ENCODE assay signal across 17 cellular contexts in genomic region chr19:7421941-7422744, GRCh38.
DNase-seq lines count a peak whose midpoint lies in the region; TF ChIP-seq lines count a peak whose summit lies in the region.
"Had no signal": no experiment of that assay in that cellular context is flagged by ENCODE, and none has a peak within 500 bp of the region (broad histone marks: within the 10 kb centered on the region; RNA-seq: fewer than 3 reads in every experiment).

No MANE protein-coding gene starts in this region.

- peaks cover 12 to 44% of the 10 kb centered on the region in 2 experiments for H3K36me3 ChIP-seq in mesenchymal stem cell (ENCODE audit: control insufficient read depth in 1 of 2, insufficient read depth in 2 of 2, low read depth in 1 of 2, low read length in 2 of 2)

- H3K23ac ChIP-seq in mesenchymal stem cell (ENCODE audit: low read length in 2 of 2) = peak overlapping the region in 1 of 2 experiments; percentile 23

- H3K9ac ChIP-seq in mesenchymal stem cell (ENCODE audit: low read length) = no peak overlapping the region

- no peak overlapping the region for H3K27ac Mint-ChIP-seq in osteocyte (ENCODE audit: unreplicated experiment)

- H4K91ac ChIP-seq in mesenchymal stem cell (ENCODE audit: low read length) = no peak overlapping the region

- H3K4me3 Mint-ChIP-seq in osteocyte (ENCODE audit: unreplicated experiment) = no peak overlapping the region
- H3K4me3 Mint-ChIP-seq: brain had no signal

- no peak overlapping the region for H3K4me3 ChIP-seq in mesenchymal stem cell (ENCODE audit: insufficient read depth in 1 of 2, low read depth in 1 of 2, low read length in 2 of 2)
- H3K4me3 ChIP-seq: GM12878 had no signal

- H3K14ac ChIP-seq in mesenchymal stem cell (ENCODE audit: low read length in 2 of 2) = peak overlapping the region in 1 of 2 experiments; percentile 41

- H2BK12ac ChIP-seq in mesenchymal stem cell (ENCODE audit: low read length in 2 of 2) = peak overlapping the region; percentile 15 to 49

- WGBS in mesenchymal stem cell = 90% methylated on average over 16 of the region's 17 CpGs

- no peak for TF ChIP-seq CTCF in RWPE1 (conservative IDR thresholded peaks at IDR 0.05; ENCODE audit: low read depth)
- no peak for TF ChIP-seq CTCF in osteocyte (IDR thresholded peaks at IDR 0.05)

- H3K27me3 Mint-ChIP-seq in osteocyte (ENCODE audit: unreplicated experiment) = no peaks in the 10 kb centered on the region
- H3K27me3 Mint-ChIP-seq: brain had no signal

- H2BK15ac ChIP-seq in mesenchymal stem cell (ENCODE audit: low read depth, poor library complexity, severe bottlenecking) = no peak overlapping the region

- H3K4me1 Mint-ChIP-seq in osteocyte (ENCODE audit: unreplicated experiment) = peaks cover 13% of the 10 kb centered on the region

- H3K27me3 ChIP-seq in mesenchymal stem cell (ENCODE audit: control insufficient read depth in 1 of 2, insufficient read depth in 1 of 2, low read length in 2 of 2) = no peaks in the 10 kb centered on the region

- H3K9me3 Mint-ChIP-seq in osteocyte (ENCODE audit: unreplicated experiment) = no peaks in the 10 kb centered on the region

- peaks cover 28% of the 10 kb centered on the region for H3K4me1 ChIP-seq in mesenchymal stem cell (ENCODE audit: control insufficient read depth, insufficient read depth, low read depth, low read length)

- H3K4me2 ChIP-seq in mesenchymal stem cell (ENCODE audit: low read length, poor library complexity, severe bottlenecking) = no peak overlapping the region

- DNase-seq in A172 (ENCODE audit: low spot score) (peak; percentile 23), Caki2 (ENCODE audit: low read depth) (peak; percentile 33), RWPE1 (ENCODE audit: low spot score) (no peak), mesenchymal stem cell (peak; percentile 43), GM19240 (ENCODE audit: insufficient read length, low spot score) (no peak), GDM1 (lab: John Stamatoyannopoulos, UW) (no peak), osteocyte (ENCODE audit: extremely low spot score, unreplicated experiment) (no peak), NCI-H1694 (lab: John Stamatoyannopoulos, UW) (no peak)
- DNase-seq: DND-41; effector CD4-positive, alpha-beta T cell; NCI-H187; NCI-H524; small intestine; T-helper 1 cell had no signal

- POLR2A ChIA-PET in RWPE1 (lab: Yijun Ruan, JAX; ENCODE audit: low non-redundant PET) = no interaction called here

- H3K9me3 ChIP-seq in mesenchymal stem cell (ENCODE audit: control insufficient read depth, low read length) = no peaks in the 10 kb centered on the region

- no peak overlapping the region for H2BK5ac ChIP-seq in mesenchymal stem cell (ENCODE audit: low read depth, low read length, poor library complexity, severe bottlenecking)

- peaks cover 6% of the 10 kb centered on the region for H3K36me3 Mint-ChIP-seq in osteocyte (ENCODE audit: unreplicated experiment)

- no peak overlapping the region for H2BK120ac ChIP-seq in mesenchymal stem cell (ENCODE audit: low read depth, low read length)

- peak overlapping the region; percentile 13 for H2AK5ac ChIP-seq in mesenchymal stem cell (ENCODE audit: low read length, severe bottlenecking)

- H3K18ac ChIP-seq in mesenchymal stem cell (ENCODE audit: low read depth in 1 of 2, low read length in 2 of 2) = peak overlapping the region in 1 of 2 experiments; percentile 34

- CTCF ChIA-PET in RWPE1 (lab: Yijun Ruan, JAX) = interaction anchor here (0.6 to 0.9 kb wide), 2 partner anchors 16 to 24 kb away, joined by 3 read pairs; no protein-coding TSS in a partner anchor

- peak overlapping the region; percentile 61 for H3K27ac ChIP-seq in RWPE1
- H3K27ac ChIP-seq in mesenchymal stem cell (ENCODE audit: low read length, poor library complexity, severe bottlenecking) = no peak overlapping the region
- H3K27ac ChIP-seq: HL-60 had no signal

- H4K8ac ChIP-seq in mesenchymal stem cell (ENCODE audit: low read length) = peak overlapping the region; percentile 35

- in situ Hi-C loops in Caki2 (cut with HindIII; ENCODE audit: low pct_unique_long_range_greater_than_20kb, low sequenced_read_pairs) = no loop called here

- H2AFZ ChIP-seq in mesenchymal stem cell (ENCODE audit: low read depth, low read length) = no peak overlapping the region

- peaks cover 58% of the 10 kb centered on the region for H3K79me1 ChIP-seq in mesenchymal stem cell (replicated peaks; ENCODE audit: low read length, poor library complexity, severe bottlenecking)

- no peak overlapping the region for H3K4ac ChIP-seq in mesenchymal stem cell (ENCODE audit: low read depth in 1 of 2, low read length in 2 of 2)

Comparison
In these comparisons a context has a peak if more than half of its experiments do, and no peak if none do; other contexts are left out.
1. DNase-seq: peak in A172 (single experiment), Caki2 (single experiment) and mesenchymal stem cell (single experiment); none in RWPE1 (single experiment), GM19240 (single experiment), GDM1 (single experiment), osteocyte (single experiment) and NCI-H1694 (single experiment).